In genomic region chrX:105823092-105823454, GRCh38 we compare ENCODE assay signal across 15 cellular contexts. TPM values are rescaled to one million over a fixed set of nuclear protein-coding genes. Genes with fewer than 3 reads are reported as not detected.
DNase-seq lines count a peak whose midpoint lies in the region; ATAC-seq and TF ChIP-seq lines count a peak whose summit lies in the region.
"Had no signal": no experiment of that assay in that cellular context is flagged by ENCODE, and none has a peak within 500 bp of the region (broad histone marks: within the 10 kb centered on the region; RNA-seq: fewer than 3 reads in every experiment).

No MANE protein-coding gene starts in this region.

- no peak for DNase-seq in H9
- no peak for DNase-seq in choroid plexus epithelial cell (ENCODE audit: low read depth)
- DNase-seq in iPS-NIHi7 (ENCODE audit: extremely low spot score) = peak; percentile 19
- no peak for DNase-seq in sigmoid colon
- DNase-seq in T-helper 1 cell = no peak
- DNase-seq in NCI-H128 (lab: John Stamatoyannopoulos, UW; ENCODE audit: unreplicated experiment) = no peak
- no peak for DNase-seq in central memory CD4-positive, alpha-beta T cell
- DNase-seq: effector memory CD4-positive, alpha-beta T cell; naive B cell; stimulated activated CD4-positive, alpha-beta T cell treated with anti-CD3 and anti-CD28 coated beads, Interleukin-15, amount 100 ng/mL, for 24 hours; stimulated activated CD8-positive, alpha-beta memory T cell treated with anti-CD3 and anti-CD28 coated beads, Interleukin-4, amount 100 ng/mL, for 48 hours had no signal

- H3K4me3 ChIP-seq in choroid plexus epithelial cell (ENCODE audit: low read depth, low read length) (peak overlapping the region; percentile 53), sigmoid colon (peak overlapping the region in 3 of 4 donors; percentile 31 to 48 (median 45))

- H3K27ac Mint-ChIP-seq in H9 = no peak overlapping the region
- H3K27ac Mint-ChIP-seq: activated naive CD4-positive, alpha-beta T cell treated with anti-CD3 and anti-CD28 coated beads, Interleukin-2, amount 50 U/mL, for 24 hours; CD14-positive monocyte; naive B cell had no signal

- no peaks in the 10 kb centered on the region; a peak in 2 of 7 replicates for H3K36me3 Mint-ChIP-seq in H9 (ENCODE audit: insufficient read depth in 1 of 3, low read depth in 3 of 3)
- H3K36me3 Mint-ChIP-seq: activated naive CD4-positive, alpha-beta T cell treated with anti-CD3 and anti-CD28 coated beads, Interleukin-2, amount 50 U/mL, for 24 hours; CD14-positive monocyte had no signal

- TF ChIP-seq EP300 in sigmoid colon (IDR thresholded peaks at IDR 0.05) = no peak

- no peak overlapping the region for H2BK5ac ChIP-seq in H9 (ENCODE audit: insufficient read length, low read length)

- H4K5ac ChIP-seq in H9 (ENCODE audit: insufficient read length, low read depth, low read length) = no peak overlapping the region

- no peak overlapping the region for H2BK20ac ChIP-seq in H9 (ENCODE audit: low read depth, low read length, poor library complexity, severe bottlenecking)

- no peak overlapping the region for H2AFZ ChIP-seq in H9 (ENCODE audit: low read length)

- H3K56ac ChIP-seq in H9 (ENCODE audit: insufficient read length, low read depth, low read length) = no peak overlapping the region

- no peak overlapping the region for H3K14ac ChIP-seq in H9 (ENCODE audit: insufficient read depth, low read length)

- H3K27ac ChIP-seq in H9 (ENCODE audit: insufficient read length, low read depth, low read length) (no peak overlapping the region), sigmoid colon (peak overlapping the region in 3 of 4 donors; percentile 12 to 32 (median 31))

- H3K4me2 ChIP-seq in H9 (ENCODE audit: insufficient read depth, insufficient read length, low read length) = peak overlapping the region; percentile 97

- ATAC-seq in HG03159 (IDR thresholded peaks at IDR 0.05; ENCODE audit: unreplicated experiment) = no peak

- peaks cover 55% of the 10 kb centered on the region for H3K27me3 Mint-ChIP-seq in H9 (ENCODE audit: low read depth)

- H3K36me3 ChIP-seq in sigmoid colon = no peaks in the 10 kb centered on the region

- WGBS in H9 (ENCODE audit: extremely low coverage, insufficient read length, low lambda C conversion rate) = no CpG with 5 or more reads among the region's 17 CpGs
- WGBS in sigmoid colon, 2 donors = 11 to 13% methylated on average over 17 of the region's 17 CpGs

- H3K4me1 Mint-ChIP-seq in H9 = peaks cover 6 to 9% of the 10 kb centered on the region in 2 experiments
- H3K4me1 Mint-ChIP-seq: activated naive CD4-positive, alpha-beta T cell treated with anti-CD3 and anti-CD28 coated beads, Interleukin-2, amount 50 U/mL, for 24 hours; CD14-positive monocyte; naive B cell had no signal

- peak overlapping the region; percentile 66 to 92 for H3K4me3 Mint-ChIP-seq in H9
- H3K4me3 Mint-ChIP-seq: activated naive CD4-positive, alpha-beta T cell treated with anti-CD3 and anti-CD28 coated beads, Interleukin-2, amount 50 U/mL, for 24 hours had no signal

- peaks cover 0 to 63% of the 10 kb centered on the region in 2 experiments; a peak in 2 of 5 replicates for H3K9me3 Mint-ChIP-seq in H9
- H3K9me3 Mint-ChIP-seq: activated naive CD4-positive, alpha-beta T cell treated with anti-CD3 and anti-CD28 coated beads, Interleukin-2, amount 50 U/mL, for 24 hours had no signal

- no peak overlapping the region for H2BK12ac ChIP-seq in H9 (ENCODE audit: insufficient read length, low read depth, low read length)

- H4K8ac ChIP-seq in H9 (replicated peaks; ENCODE audit: insufficient read length, low read depth, low read length) = no peak overlapping the region

- H3K4me1 ChIP-seq in H9 (ENCODE audit: insufficient read depth, low read length) (no peaks in the 10 kb centered on the region; the same call in 1 of the 2 replicates), sigmoid colon (peaks cover 0 to 3% (median 0%) of the 10 kb centered on the region in 4 donors)

- no peaks in the 10 kb centered on the region for H3K9me3 ChIP-seq in H9 (ENCODE audit: control insufficient read depth, low read depth, low read length)
- H3K9me3 ChIP-seq in sigmoid colon = no peaks in the 10 kb centered on the region

- no peak overlapping the region for H2BK120ac ChIP-seq in H9 (ENCODE audit: low read depth, low read length, poor library complexity, severe bottlenecking)

- H3K79me2 ChIP-seq in H9 (ENCODE audit: insufficient read depth, low read length) = no peaks in the 10 kb centered on the region

- intact Hi-C loops in sigmoid colon (cut with DNase I) = no loop called here

- H2AK5ac ChIP-seq in H9 (ENCODE audit: insufficient read length, low read length) = no peak overlapping the region

- peaks cover 15% of the 10 kb centered on the region for H3K23me2 ChIP-seq in H9 (ENCODE audit: insufficient read length, low read depth, low read length, poor library complexity, severe bottlenecking)

- no peaks in the 10 kb centered on the region for H3K79me1 ChIP-seq in H9 (ENCODE audit: insufficient read depth, low read depth, low read length, poor library complexity, severe bottlenecking)

- H3K4ac ChIP-seq in H9 (ENCODE audit: low read depth, low read length) = no peak overlapping the region

- no peak overlapping the region for H2BK15ac ChIP-seq in H9 (ENCODE audit: low read depth, low read length)

- H3K18ac ChIP-seq in H9 (ENCODE audit: insufficient read length, low read depth, low read length) = no peak overlapping the region

- no peak overlapping the region for H3K9ac ChIP-seq in H9 (ENCODE audit: extremely low read depth, insufficient read length, low read length)

- H4K20me1 ChIP-seq in H9 (ENCODE audit: control insufficient read depth, insufficient read depth, insufficient read length) = no peaks in the 10 kb centered on the region

- TF ChIP-seq POLR2A in sigmoid colon (IDR thresholded peaks at IDR 0.05) = no peak

- no peak overlapping the region for H3K23ac ChIP-seq in H9 (ENCODE audit: insufficient read length, low read depth, low read length)

- H3K27me3 ChIP-seq in H9 (ENCODE audit: insufficient read depth, low read length) = no peaks in the 10 kb centered on the region; the same call in 1 of the 2 replicates
- H3K27me3 ChIP-seq in sigmoid colon = peaks cover 9 to 18% (median 14%) of the 10 kb centered on the region in 3 donors

- no peak overlapping the region for H3T11ph ChIP-seq in H9 (ENCODE audit: low read length)

- no peak overlapping the region for H4K91ac ChIP-seq in H9 (ENCODE audit: insufficient read length, low read depth, low read length)

- no peak for TF ChIP-seq CTCF in H9 (conservative IDR thresholded peaks at IDR 0.05)
- no peak for TF ChIP-seq CTCF in choroid plexus epithelial cell (conservative IDR thresholded peaks at IDR 0.05; ENCODE audit: low read depth, low read length)
- TF ChIP-seq CTCF in sigmoid colon (IDR thresholded peaks at IDR 0.05) = no peak

RNA-seq across cellular contexts. Expression of gene NRK, which starts 0.7 kb away (rescaled TPM):
- total RNA-seq in H9 (2021) = 1.4 TPM in 2 replicates
- total RNA-seq in sigmoid colon = 1 to 10 TPM; 1.2 to 6.1 (median 4.6) TPM
- polyA plus RNA-seq in sigmoid colon = under 1 TPM in 2 of 3 donors, not detected in 1; under 0.01 to 0.10 TPM
- total RNA-seq: NCI-H460 had no signal
- polyA plus RNA-seq: CD14-positive monocyte had no signal
